Comparison of ENCODE assay signal across 1 cellular context in the genomic region with DNA sequence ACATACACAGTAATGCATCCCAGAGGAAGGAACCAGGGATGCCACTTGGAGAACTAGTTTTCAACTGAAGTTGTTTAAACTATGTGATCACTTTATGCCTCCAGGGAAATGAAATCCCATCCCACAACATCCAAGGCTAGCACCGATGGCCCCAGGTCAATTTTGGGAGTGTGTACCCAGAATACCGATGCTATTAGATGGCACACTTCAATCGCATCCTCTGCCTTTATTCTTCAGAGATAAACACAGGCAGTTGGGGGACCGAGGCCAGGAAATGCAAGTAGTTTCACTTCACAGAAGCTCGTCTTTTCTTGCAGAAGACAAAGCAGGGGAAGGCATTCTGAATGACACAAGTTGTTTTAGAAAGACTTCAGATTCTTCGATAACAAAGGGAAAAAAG.
TF ChIP-seq lines count a peak whose summit lies in the region.

No MANE protein-coding gene starts in this region.

TF ChIP-seq in HepG2, 621 proteins besides CTCF, POLR2A, EP300 and RAD21 (continued from another document):
- TF ChIP-seq, protein P1, sequence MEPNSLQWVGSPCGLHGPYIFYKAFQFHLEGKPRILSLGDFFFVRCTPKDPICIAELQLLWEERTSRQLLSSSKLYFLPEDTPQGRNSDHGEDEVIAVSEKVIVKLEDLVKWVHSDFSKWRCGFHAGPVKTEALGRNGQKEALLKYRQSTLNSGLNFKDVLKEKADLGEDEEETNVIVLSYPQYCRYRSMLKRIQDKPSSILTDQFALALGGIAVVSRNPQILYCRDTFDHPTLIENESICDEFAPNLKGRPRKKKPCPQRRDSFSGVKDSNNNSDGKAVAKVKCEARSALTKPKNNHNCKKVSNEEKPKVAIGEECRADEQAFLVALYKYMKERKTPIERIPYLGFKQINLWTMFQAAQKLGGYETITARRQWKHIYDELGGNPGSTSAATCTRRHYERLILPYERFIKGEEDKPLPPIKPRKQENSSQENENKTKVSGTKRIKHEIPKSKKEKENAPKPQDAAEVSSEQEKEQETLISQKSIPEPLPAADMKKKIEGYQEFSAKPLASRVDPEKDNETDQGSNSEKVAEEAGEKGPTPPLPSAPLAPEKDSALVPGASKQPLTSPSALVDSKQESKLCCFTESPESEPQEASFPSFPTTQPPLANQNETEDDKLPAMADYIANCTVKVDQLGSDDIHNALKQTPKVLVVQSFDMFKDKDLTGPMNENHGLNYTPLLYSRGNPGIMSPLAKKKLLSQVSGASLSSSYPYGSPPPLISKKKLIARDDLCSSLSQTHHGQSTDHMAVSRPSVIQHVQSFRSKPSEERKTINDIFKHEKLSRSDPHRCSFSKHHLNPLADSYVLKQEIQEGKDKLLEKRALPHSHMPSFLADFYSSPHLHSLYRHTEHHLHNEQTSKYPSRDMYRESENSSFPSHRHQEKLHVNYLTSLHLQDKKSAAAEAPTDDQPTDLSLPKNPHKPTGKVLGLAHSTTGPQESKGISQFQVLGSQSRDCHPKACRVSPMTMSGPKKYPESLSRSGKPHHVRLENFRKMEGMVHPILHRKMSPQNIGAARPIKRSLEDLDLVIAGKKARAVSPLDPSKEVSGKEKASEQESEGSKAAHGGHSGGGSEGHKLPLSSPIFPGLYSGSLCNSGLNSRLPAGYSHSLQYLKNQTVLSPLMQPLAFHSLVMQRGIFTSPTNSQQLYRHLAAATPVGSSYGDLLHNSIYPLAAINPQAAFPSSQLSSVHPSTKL (CRISPR knock-in tag; IDR thresholded peaks at IDR 0.05) = no peak
TF ChIP-seq in HepG2: peak in this region for 1.
